Comparison of ENCODE assay signal across 1 cellular context in the genomic region with DNA sequence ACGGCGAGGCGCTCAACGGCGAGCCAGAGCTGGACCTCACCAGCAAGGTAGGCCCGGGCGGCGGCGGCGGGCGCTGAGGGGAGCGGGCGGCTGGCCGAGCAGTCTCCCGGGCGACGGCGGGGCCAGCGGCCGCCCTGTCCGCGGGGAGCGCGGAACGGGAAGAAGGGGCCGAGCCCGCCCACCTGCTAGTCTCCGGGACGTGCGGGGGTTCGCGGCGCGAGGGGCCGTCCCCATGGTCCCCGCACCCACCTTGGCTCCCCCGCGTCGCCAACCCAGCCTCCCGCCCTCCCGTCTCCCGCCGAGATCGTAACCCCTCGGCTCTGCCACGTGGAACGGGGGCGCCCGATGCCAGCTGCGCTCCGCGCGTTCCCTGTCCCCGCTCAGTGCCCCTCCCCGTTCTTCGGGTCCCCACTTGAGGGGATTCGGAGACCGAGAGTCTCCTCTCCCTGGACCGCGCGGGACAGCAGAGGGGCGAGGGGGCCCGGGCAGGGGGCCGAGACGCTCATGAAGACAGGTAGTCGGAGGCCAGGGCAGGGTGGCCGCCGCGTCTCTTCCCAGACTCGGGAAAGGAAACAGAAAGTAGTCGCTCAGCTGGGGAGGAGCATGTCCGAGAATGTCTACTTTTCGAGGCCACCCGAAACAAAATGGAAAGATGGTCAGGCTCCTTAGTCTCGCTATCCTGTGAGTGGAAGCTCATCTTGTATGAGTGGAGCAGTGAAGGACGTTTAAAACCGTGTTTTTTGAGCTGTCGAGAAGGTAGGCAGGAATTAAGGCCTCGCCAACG.
TF ChIP-seq lines count a peak whose summit lies in the region.

No MANE protein-coding gene starts in this region.

TF ChIP-seq in GM23338, 12 proteins besides CTCF, POLR2A, EP300 and RAD21 (continued from another document):
- TF ChIP-seq, protein P1, sequence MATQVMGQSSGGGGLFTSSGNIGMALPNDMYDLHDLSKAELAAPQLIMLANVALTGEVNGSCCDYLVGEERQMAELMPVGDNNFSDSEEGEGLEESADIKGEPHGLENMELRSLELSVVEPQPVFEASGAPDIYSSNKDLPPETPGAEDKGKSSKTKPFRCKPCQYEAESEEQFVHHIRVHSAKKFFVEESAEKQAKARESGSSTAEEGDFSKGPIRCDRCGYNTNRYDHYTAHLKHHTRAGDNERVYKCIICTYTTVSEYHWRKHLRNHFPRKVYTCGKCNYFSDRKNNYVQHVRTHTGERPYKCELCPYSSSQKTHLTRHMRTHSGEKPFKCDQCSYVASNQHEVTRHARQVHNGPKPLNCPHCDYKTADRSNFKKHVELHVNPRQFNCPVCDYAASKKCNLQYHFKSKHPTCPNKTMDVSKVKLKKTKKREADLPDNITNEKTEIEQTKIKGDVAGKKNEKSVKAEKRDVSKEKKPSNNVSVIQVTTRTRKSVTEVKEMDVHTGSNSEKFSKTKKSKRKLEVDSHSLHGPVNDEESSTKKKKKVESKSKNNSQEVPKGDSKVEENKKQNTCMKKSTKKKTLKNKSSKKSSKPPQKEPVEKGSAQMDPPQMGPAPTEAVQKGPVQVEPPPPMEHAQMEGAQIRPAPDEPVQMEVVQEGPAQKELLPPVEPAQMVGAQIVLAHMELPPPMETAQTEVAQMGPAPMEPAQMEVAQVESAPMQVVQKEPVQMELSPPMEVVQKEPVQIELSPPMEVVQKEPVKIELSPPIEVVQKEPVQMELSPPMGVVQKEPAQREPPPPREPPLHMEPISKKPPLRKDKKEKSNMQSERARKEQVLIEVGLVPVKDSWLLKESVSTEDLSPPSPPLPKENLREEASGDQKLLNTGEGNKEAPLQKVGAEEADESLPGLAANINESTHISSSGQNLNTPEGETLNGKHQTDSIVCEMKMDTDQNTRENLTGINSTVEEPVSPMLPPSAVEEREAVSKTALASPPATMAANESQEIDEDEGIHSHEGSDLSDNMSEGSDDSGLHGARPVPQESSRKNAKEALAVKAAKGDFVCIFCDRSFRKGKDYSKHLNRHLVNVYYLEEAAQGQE (IDR thresholded peaks at IDR 0.05; ENCODE audit: unreplicated experiment): no peak
- TF ChIP-seq EZH2phosphoT487 (IDR thresholded peaks at IDR 0.05; ENCODE audit: unreplicated experiment) (no peak), CREB1 (CRISPR knock-in tag; IDR thresholded peaks at IDR 0.05; ENCODE audit: low read depth) (no peak), POLR2AphosphoS5 (IDR thresholded peaks at IDR 0.05; ENCODE audit: low read depth) (no peak)
